9 cellular contexts compared by ENCODE assay signal in the genomic region with DNA sequence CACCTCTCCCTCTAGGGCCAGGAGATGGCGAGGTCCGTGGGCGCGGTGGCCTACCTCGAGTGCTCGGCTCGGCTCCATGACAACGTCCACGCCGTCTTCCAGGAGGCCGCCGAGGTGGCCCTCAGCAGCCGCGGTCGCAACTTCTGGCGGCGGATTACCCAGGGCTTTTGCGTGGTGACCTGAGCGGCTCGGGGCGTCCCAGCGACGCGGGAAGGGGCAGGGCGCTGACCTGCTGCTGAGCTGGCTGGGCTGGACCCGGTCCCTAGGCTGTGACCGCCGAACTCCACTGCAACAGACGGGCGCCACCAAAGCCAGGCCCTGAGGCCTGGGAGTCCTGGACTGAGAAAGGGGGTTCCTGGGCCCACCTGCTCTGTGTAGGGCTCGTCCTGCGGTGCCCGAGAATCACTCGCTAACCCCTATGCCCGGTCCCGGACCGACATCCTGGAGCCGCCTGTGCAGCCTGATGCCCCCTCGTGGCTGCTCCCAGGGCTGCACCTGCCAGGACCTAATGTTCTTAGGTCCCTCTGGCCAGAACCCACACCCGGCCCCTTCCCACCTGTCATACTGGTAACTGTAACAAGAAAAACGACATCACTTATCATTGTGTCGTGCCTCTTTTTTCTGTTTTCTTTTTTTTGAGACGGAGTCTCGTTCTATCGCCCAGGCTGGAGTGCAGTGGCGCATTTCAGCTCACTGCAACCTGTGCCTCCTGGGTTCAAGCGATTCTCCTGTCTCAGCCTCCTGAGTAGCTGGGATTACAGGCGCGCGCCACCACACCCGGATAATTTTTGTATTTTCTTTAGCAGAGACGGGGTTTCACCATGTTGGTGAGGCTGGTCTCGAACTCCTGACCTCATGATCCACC. TPM values are rescaled to one million over a fixed set of nuclear protein-coding genes. Genes with fewer than 3 reads are reported as not detected.
DNase-seq lines count a peak whose midpoint lies in the region; ATAC-seq and TF ChIP-seq lines count a peak whose summit lies in the region.
"Had no signal": no experiment of that assay in that cellular context is flagged by ENCODE, and none has a peak within 500 bp of the region (broad histone marks: within the 10 kb centered on the region; RNA-seq: fewer than 3 reads in every experiment).

No MANE protein-coding gene starts in this region.

- TF ChIP-seq CTCF in IMR-90 (conservative IDR thresholded peaks at IDR 0.05; ENCODE audit: low read depth, low read length) (peak; percentile 80), VCaP (conservative IDR thresholded peaks at IDR 0.05) (peak; percentile 83), brain (conservative IDR thresholded peaks at IDR 0.05) (peak; percentile 54 to 77)

- H2AFZ ChIP-seq in IMR-90 (replicated peaks; ENCODE audit: low read length, poor library complexity): peak overlapping the region; percentile 82

- no peaks in the 10 kb centered on the region for H3K36me3 ChIP-seq in CD8-positive, alpha-beta memory T cell (ENCODE audit: insufficient read depth, low read length)
- H3K36me3 ChIP-seq in IMR-90 (ENCODE audit: control insufficient read depth, insufficient read depth, low read length) (no peaks in the 10 kb centered on the region), MG63 (peaks cover 2% of the 10 kb centered on the region; the same call in 1 of the 2 replicates)

- no TSS peak for BruUV-seq in IMR-90 (replicated peaks; lab: Mats Ljungman, UMichigan)

- H4K20me1 ChIP-seq in IMR-90 (ENCODE audit: insufficient read depth, low read length): no peaks in the 10 kb centered on the region

- POLR2A ChIA-PET in CD8-positive, alpha-beta memory T cell (lab: Charles Lee): interaction anchor here (0.6 kb wide), 1 partner anchor 318 kb away, joined by 3 read pairs; no protein-coding TSS in a partner anchor
- POLR2A ChIA-PET in IMR-90 (lab: Charles Lee; ENCODE audit: unreplicated experiment): no interaction called here

- peak; percentile 75 for TF ChIP-seq RAD21 in IMR-90 (IDR thresholded peaks at IDR 0.05; ENCODE audit: low read length)

- no peak overlapping the region for H3K4me3 ChIP-seq in CD8-positive, alpha-beta memory T cell (ENCODE audit: low read length)
- no peak overlapping the region for H3K4me3 ChIP-seq in IMR-90 (ENCODE audit: insufficient read depth, low read depth, low read length)
- H3K4me3 ChIP-seq in MG63: no peak overlapping the region

- H4K91ac ChIP-seq in IMR-90 (ENCODE audit: insufficient read depth, low read depth, low read length): no peak overlapping the region

- no peak overlapping the region for H3K27ac Mint-ChIP-seq in CD8-positive, alpha-beta memory T cell
- H3K27ac Mint-ChIP-seq in brain (no peak overlapping the region), immature natural killer cell (peak overlapping the region in 1 of 6 donors; percentile 55)

- peak overlapping the region in 6 of 7 donors; percentile 27 to 68 (median 56) for H3K4me3 Mint-ChIP-seq in CD8-positive, alpha-beta memory T cell
- no peak overlapping the region for H3K4me3 Mint-ChIP-seq in brain
- peak overlapping the region in 4 of 5 donors; percentile 66 to 68 (median 66) for H3K4me3 Mint-ChIP-seq in immature natural killer cell

- no peak overlapping the region for H4K5ac ChIP-seq in IMR-90 (ENCODE audit: low read depth, low read length)

- dilution Hi-C loops in IMR-90 (cut with HindIII; ENCODE audit: low sequenced_read_pairs, unreplicated experiment): no loop called here

- H2AK9ac ChIP-seq in IMR-90 (replicated peaks; ENCODE audit: low read depth, low read length, poor library complexity): peak overlapping the region; percentile 72

- CTCF ChIA-PET in CD8-positive, alpha-beta memory T cell (lab: Charles Lee): interaction anchor here (1.4 kb wide), 2 partner anchors 34 to 103 kb away, joined by 3 read pairs; no protein-coding TSS in a partner anchor
- CTCF ChIA-PET in IMR-90 (lab: Yijun Ruan, JAX): no interaction called here

- no peaks in the 10 kb centered on the region for H3K9me3 ChIP-seq in CD8-positive, alpha-beta memory T cell (ENCODE audit: low read length)
- no peaks in the 10 kb centered on the region for H3K9me3 ChIP-seq in IMR-90 (ENCODE audit: control insufficient read depth, insufficient read depth, low read length)
- no peaks in the 10 kb centered on the region for H3K9me3 ChIP-seq in MG63

- no peak overlapping the region; the same call in 2 of the 3 replicates for H2BK15ac ChIP-seq in IMR-90 (ENCODE audit: low read depth, low read length)

- 51% methylated on average over 34 of the region's 53 CpGs; no CpG with 5 or more reads in 1 of the 2 experiments for WGBS in IMR-90 (ENCODE audit: extremely low coverage in 2 of 2, insufficient read length in 1 of 2), 2 experiments

- H3K36me3 Mint-ChIP-seq in CD8-positive, alpha-beta memory T cell: no peaks in the 10 kb centered on the region
- no peaks in the 10 kb centered on the region for H3K36me3 Mint-ChIP-seq in brain
- H3K36me3 Mint-ChIP-seq in immature natural killer cell: no peaks in the 10 kb centered on the region

- H2AK5ac ChIP-seq in IMR-90 (ENCODE audit: low read depth, low read length): no peak overlapping the region

- no peak overlapping the region for H2BK20ac ChIP-seq in IMR-90 (ENCODE audit: low read depth, low read length)

- H3K18ac ChIP-seq in IMR-90 (ENCODE audit: low read depth, low read length): no peak overlapping the region

- intact Hi-C loops in IMR-90 (cut with micrococcal nuclease): loop anchor here (1.0 kb wide), 1 partner anchor 215 kb away; no protein-coding TSS in a partner anchor

- no peak overlapping the region for H2BK5ac ChIP-seq in IMR-90 (ENCODE audit: low read depth, low read length, poor library complexity, severe bottlenecking)

- in situ Hi-C loops in IMR-90 (cut with MboI; ENCODE audit: low sequenced_read_pairs): no loop called here

- ATAC-seq in IMR-90 (ENCODE audit: low read depth) (peak; percentile 98), HG02798 (IDR thresholded peaks at IDR 0.05; ENCODE audit: poor library complexity, unreplicated experiment) (no peak)

- no peak overlapping the region for H3K4ac ChIP-seq in IMR-90 (ENCODE audit: low read depth, low read length)

- no peaks in the 10 kb centered on the region for H3K27me3 ChIP-seq in CD8-positive, alpha-beta memory T cell (ENCODE audit: insufficient read depth, low read length, poor library complexity, severe bottlenecking)
- H3K27me3 ChIP-seq in IMR-90 (ENCODE audit: control insufficient read depth, insufficient read depth, low read length) (no peaks in the 10 kb centered on the region), MG63 (no peaks in the 10 kb centered on the region)

- peaks cover 0 to 5% of the 10 kb centered on the region in 2 donors for H3K27me3 Mint-ChIP-seq in CD8-positive, alpha-beta memory T cell
- H3K27me3 Mint-ChIP-seq in brain (peaks cover 18% of the 10 kb centered on the region), immature natural killer cell (ENCODE audit: low read depth in 3 of 3) (peaks cover 3 to 4% (median 4%) of the 10 kb centered on the region in 3 donors)

- DNase-seq in CD8-positive, alpha-beta memory T cell: peak; percentile 52 to 76 (median 58)
- DNase-seq in IMR-90 (peak; percentile 55), immature natural killer cell (peak; percentile 60 to 65 (median 60)), MG63 (no peak)
- DNase-seq in stimulated activated CD4-positive, alpha-beta T cell treated with anti-CD3 and anti-CD28 coated beads, Interleukin-15, amount 100 ng/mL, for 1 hour (ENCODE audit: low read depth in 1 of 2, low spot score in 1 of 2): peak; percentile 40 to 64

- H3K4me1 Mint-ChIP-seq in CD8-positive, alpha-beta memory T cell: peaks cover 0 to 4% (median 2%) of the 10 kb centered on the region in 3 donors
- H3K4me1 Mint-ChIP-seq in brain (no peaks in the 10 kb centered on the region), immature natural killer cell (peaks cover 0 to 4% of the 10 kb centered on the region in 2 donors)

- no peaks in the 10 kb centered on the region for H3K4me1 ChIP-seq in CD8-positive, alpha-beta memory T cell (ENCODE audit: insufficient read depth, low read length)
- H3K4me1 ChIP-seq in IMR-90 (ENCODE audit: control insufficient read depth, insufficient read depth, low read length): no peaks in the 10 kb centered on the region

- no peak overlapping the region for H3K9ac ChIP-seq in IMR-90 (ENCODE audit: low read depth, low read length)

- H3K9me3 Mint-ChIP-seq in CD8-positive, alpha-beta memory T cell: no peaks in the 10 kb centered on the region
- H3K9me3 Mint-ChIP-seq in brain (peaks cover 0 to 2% (median 0%) of the 10 kb centered on the region in 5 experiments), immature natural killer cell (peaks cover 0 to 2% (median 0%) of the 10 kb centered on the region in 6 donors)

- H2BK120ac ChIP-seq in IMR-90 (ENCODE audit: low read depth, low read length): no peak overlapping the region

- H3K14ac ChIP-seq in IMR-90 (replicated peaks; ENCODE audit: low read depth, low read length): no peak overlapping the region

- no peak for TF ChIP-seq POLR2A in IMR-90 (IDR thresholded peaks at IDR 0.05; ENCODE audit: low read depth, low read length)

- H3K23ac ChIP-seq in IMR-90 (ENCODE audit: low read depth, low read length): no peak overlapping the region

- H3K56ac ChIP-seq in IMR-90 (ENCODE audit: extremely low read depth, insufficient read depth, low read length): no peak overlapping the region

- no peak overlapping the region for H4K8ac ChIP-seq in IMR-90 (ENCODE audit: low read depth in 2 of 2, low read length in 2 of 2)

- no peaks in the 10 kb centered on the region for H3K9me1 ChIP-seq in IMR-90 (ENCODE audit: insufficient read depth, low read length)

- no peak overlapping the region for H3K4me2 ChIP-seq in IMR-90 (ENCODE audit: low read depth, low read length)

- H3K27ac ChIP-seq in CD8-positive, alpha-beta memory T cell (ENCODE audit: low read depth, low read length): no peak overlapping the region
- H3K27ac ChIP-seq in IMR-90 (ENCODE audit: insufficient read depth, low read length): no peak overlapping the region
- H3K27ac ChIP-seq in VCaP: no peak overlapping the region

- no peaks in the 10 kb centered on the region for H3K79me1 ChIP-seq in IMR-90 (ENCODE audit: low read depth in 1 of 2, low read length in 2 of 2)

RNA-seq across cellular contexts. Expression of a gene that starts 15.0 kb away (rescaled TPM):
- 1 to 10 TPM; 1.7 to 1.9 TPM for total RNA-seq in CD8-positive, alpha-beta memory T cell
- 1.1 TPM for polyA plus RNA-seq in CD8-positive, alpha-beta memory T cell
- total RNA-seq in IMR-90 (2012; rRNA removed): 4.7 and 5.3 TPM in 2 replicates
- polyA plus RNA-seq in IMR-90 (2012; rRNA removed) (10.9 and 13.4 TPM in 2 replicates), brain (ENCODE audit: insufficient read depth, low read depth, low replicate concordance) (1.7 TPM), immature natural killer cell (not detected)
- 17.8 and 23.1 TPM in 2 replicates for polyA plus RNA-seq in IMR-90 (2012; cell fraction: cytosol; rRNA removed)
- polyA plus RNA-seq in IMR-90 (2012; cell fraction: nucleus; rRNA removed; ENCODE audit: low replicate concordance): 5.5 and 8.8 TPM in 2 replicates
- 27.9 and 85.6 TPM in 2 replicates for total RNA-seq in MG63 (2014; rRNA removed; shearing (Covaris generic); ENCODE audit: low replicate concordance)

RNA-seq across cellular contexts. Expression of a gene that starts 47.4 kb away (rescaled TPM):
- total RNA-seq in CD8-positive, alpha-beta memory T cell: 100 to 1,000 TPM; 101 to 107 TPM
- polyA plus RNA-seq in CD8-positive, alpha-beta memory T cell: 20.4 TPM
- total RNA-seq in IMR-90 (2012; rRNA removed): 26.7 and 27.8 TPM in 2 replicates
- 42.6 and 47.5 TPM in 2 replicates for polyA plus RNA-seq in IMR-90 (2012; rRNA removed)
- polyA plus RNA-seq in IMR-90 (2012; cell fraction: cytosol; rRNA removed): 21.5 and 29.5 TPM in 2 replicates
- 160 and 177 TPM in 2 replicates for polyA plus RNA-seq in IMR-90 (2012; cell fraction: nucleus; rRNA removed; ENCODE audit: low replicate concordance)
- 38.3 TPM for polyA plus RNA-seq in brain (ENCODE audit: insufficient read depth, low read depth, low replicate concordance)
- polyA plus RNA-seq in immature natural killer cell: 10 to 100 TPM in 1 of 3 donors, 1 to 10 TPM in 2; 3.8 to 16.6 (median 6.8) TPM
- 11.8 and 16.7 TPM in 2 replicates for total RNA-seq in MG63 (2014; rRNA removed; shearing (Covaris generic); ENCODE audit: low replicate concordance)

RNA-seq across cellular contexts. Expression of a gene that starts 48.7 kb away (rescaled TPM):
- total RNA-seq in CD8-positive, alpha-beta memory T cell: not detected
- polyA plus RNA-seq in CD8-positive, alpha-beta memory T cell: not detected
- 0.54 and 0.56 TPM in 2 replicates for total RNA-seq in IMR-90 (2012; rRNA removed)
- polyA plus RNA-seq in IMR-90 (2012; rRNA removed) (0.65 and 0.74 TPM in 2 replicates), brain (ENCODE audit: insufficient read depth, low read depth, low replicate concordance) (5.1 TPM), immature natural killer cell (not detected)
- 0.53 and 0.81 TPM in 2 replicates for polyA plus RNA-seq in IMR-90 (2012; cell fraction: cytosol; rRNA removed)
- polyA plus RNA-seq in IMR-90 (2012; cell fraction: nucleus; rRNA removed; ENCODE audit: low replicate concordance): 1.4 and 1.6 TPM in 2 replicates
- total RNA-seq in MG63 (2014; rRNA removed; shearing (Covaris generic); ENCODE audit: low replicate concordance): 0.54 and 1.2 TPM in 2 replicates
- polyA plus RNA-seq: IgD-negative memory B cell had no signal

Comparison
In these comparisons a context has a peak if more than half of its experiments do, and no peak if none do; other contexts are left out.
1. H3K4me3 Mint-ChIP-seq: peak in CD8-positive, alpha-beta memory T cell (6 of 7) and immature natural killer cell (4 of 5); none in brain (0 of 5).
2. Peak in every context shown above with its lines, with median percentiles within 50 percentile points of each other: CTCF ChIP-seq.